Comparison of ENCODE assay signal across 9 cellular contexts in the genomic region with DNA sequence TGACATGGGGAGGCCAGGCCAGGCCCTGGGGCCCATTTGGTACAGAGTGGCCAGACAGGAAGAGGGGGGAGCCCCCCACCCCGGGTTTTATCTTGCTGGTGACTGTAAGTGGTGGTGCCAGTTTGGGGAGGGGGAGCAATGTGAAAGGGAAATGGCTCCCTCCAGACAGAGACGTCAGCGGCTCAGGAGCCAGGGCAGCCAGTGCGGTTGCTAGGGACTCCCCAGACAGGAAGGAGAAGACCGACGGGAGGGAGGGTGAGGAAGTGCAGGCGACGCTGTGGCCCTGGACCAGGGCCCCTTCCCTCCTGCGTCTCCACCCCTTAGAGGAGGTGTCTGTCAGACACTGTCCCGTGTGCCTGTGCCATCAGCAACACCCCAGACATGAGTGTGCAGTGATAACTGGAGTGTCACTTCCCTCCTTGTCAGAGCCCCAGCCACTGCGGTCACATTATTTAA. TPM values are rescaled to one million over a fixed set of nuclear protein-coding genes. Genes with fewer than 3 reads are reported as not detected.
DNase-seq lines count a peak whose midpoint lies in the region; ATAC-seq and TF ChIP-seq lines count a peak whose summit lies in the region.
"Had no signal": no experiment of that assay in that cellular context is flagged by ENCODE, and none has a peak within 500 bp of the region (broad histone marks: within the 10 kb centered on the region; RNA-seq: fewer than 3 reads in every experiment).

No MANE protein-coding gene starts in this region.

- H3K27me3 ChIP-seq in thoracic aorta (replicated peaks; ENCODE audit: insufficient read depth): no peaks in the 10 kb centered on the region

- ATAC-seq in HG03520 (IDR thresholded peaks at IDR 0.05; ENCODE audit: unreplicated experiment) (peak; percentile 82), thoracic aorta (ENCODE audit: insufficient number of reproducible peaks, low FRiP score, low read depth) (no peak)
- peak; percentile 98 to 99 for ATAC-seq in natural killer cell treated with Interleukin-12 subunit alpha and Interleukin-12 subunit beta and Interleukin-15 and Interleukin-18, amount 100 ng/mL, for 72 hours

- H3K36me3 Mint-ChIP-seq in natural killer cell treated with Interleukin-12 subunit alpha and Interleukin-12 subunit beta and Interleukin-15 and Interleukin-18, amount 100 ng/mL, for 72 hours: no peaks in the 10 kb centered on the region

- H3K4me3 Mint-ChIP-seq in natural killer cell treated with Interleukin-12 subunit alpha and Interleukin-12 subunit beta and Interleukin-15 and Interleukin-18, amount 100 ng/mL, for 72 hours: no peak overlapping the region

- no peaks in the 10 kb centered on the region for H3K9me3 Mint-ChIP-seq in natural killer cell treated with Interleukin-12 subunit alpha and Interleukin-12 subunit beta and Interleukin-15 and Interleukin-18, amount 100 ng/mL, for 72 hours

- no peaks in the 10 kb centered on the region for H3K9me3 ChIP-seq in thoracic aorta

- peak; percentile 16 for TF ChIP-seq CTCF in thoracic aorta (IDR thresholded peaks at IDR 0.05)

- H3K4me1 Mint-ChIP-seq in natural killer cell treated with Interleukin-12 subunit alpha and Interleukin-12 subunit beta and Interleukin-15 and Interleukin-18, amount 100 ng/mL, for 72 hours (ENCODE audit: low read depth in 2 of 2): peaks cover 13% of the 10 kb centered on the region in 2 donors

- H3K27me3 Mint-ChIP-seq in natural killer cell treated with Interleukin-12 subunit alpha and Interleukin-12 subunit beta and Interleukin-15 and Interleukin-18, amount 100 ng/mL, for 72 hours: no peaks in the 10 kb centered on the region

- peak overlapping the region; percentile 40 to 79 for H3K27ac ChIP-seq in thoracic aorta
- H3K27ac ChIP-seq: 22Rv1 had no signal

- peak overlapping the region; percentile 56 to 61 for H3K27ac Mint-ChIP-seq in natural killer cell treated with Interleukin-12 subunit alpha and Interleukin-12 subunit beta and Interleukin-15 and Interleukin-18, amount 100 ng/mL, for 72 hours

- H3K4me3 ChIP-seq in thoracic aorta: no peak overlapping the region

- peaks cover 26 to 87% of the 10 kb centered on the region in 2 donors for H3K4me1 ChIP-seq in thoracic aorta (ENCODE audit: control insufficient read depth in 1 of 2, low read depth in 2 of 2)

- peak in 2 of 3 experiments; percentile 38 to 59 for DNase-seq in NCI-H1417 (lab: John Stamatoyannopoulos, UW)
- DNase-seq in NCI-H1417 treated with DMSO at 0.1 percent for 48 hours (lab: John Stamatoyannopoulos, UW): no peak
- DNase-seq in activated CD4-positive, alpha-beta T cell treated with anti-CD3 and anti-CD28 coated beads for 24 hours (ENCODE audit: low read depth in 2 of 2): peak; percentile 34 to 36
- DNase-seq in effector CD4-positive, alpha-beta T cell: peak; percentile 78
- DNase-seq in natural killer cell treated with Interleukin-12 subunit alpha and Interleukin-12 subunit beta and Interleukin-15 and Interleukin-18, amount 100 ng/mL, for 72 hours (ENCODE audit: low spot score): peak; percentile 88
- no peak for DNase-seq in thoracic aorta (ENCODE audit: low spot score)
- no peak for DNase-seq in HK-2 (ENCODE audit: unreplicated experiment)

- no peaks in the 10 kb centered on the region for H3K36me3 ChIP-seq in thoracic aorta

RNA-seq across cellular contexts. Expression of a gene that starts 7.0 kb away (rescaled TPM):
- 1 to 10 TPM; 1.2 to 1.9 TPM for total RNA-seq in natural killer cell treated with Interleukin-12 subunit alpha and Interleukin-12 subunit beta and Interleukin-15 and Interleukin-18, amount 100 ng/mL, for 72 hours
- 10 to 100 TPM; 21.5 to 27.7 TPM for total RNA-seq in thoracic aorta

RNA-seq across cellular contexts. Expression of a gene that starts 44.5 kb away (rescaled TPM):
- total RNA-seq in natural killer cell treated with Interleukin-12 subunit alpha and Interleukin-12 subunit beta and Interleukin-15 and Interleukin-18, amount 100 ng/mL, for 72 hours: 10 to 100 TPM; 11.7 to 14.6 TPM
- total RNA-seq in thoracic aorta: 10 to 100 TPM; 19.5 to 24.5 TPM

RNA-seq across cellular contexts. Expression of a gene that starts 58.0 kb away (rescaled TPM):
- total RNA-seq in natural killer cell treated with Interleukin-12 subunit alpha and Interleukin-12 subunit beta and Interleukin-15 and Interleukin-18, amount 100 ng/mL, for 72 hours: not detected
- total RNA-seq in thoracic aorta: not detected

Comparison
In these comparisons a context has a peak if more than half of its experiments do, and no peak if none do; other contexts are left out.
1. DNase-seq: peak in NCI-H1417 (2 of 3), activated CD4-positive, alpha-beta T cell treated with anti-CD3 and anti-CD28 coated beads for 24 hours (2 of 2), effector CD4-positive, alpha-beta T cell (single experiment) and natural killer cell treated with Interleukin-12 subunit alpha and Interleukin-12 subunit beta and Interleukin-15 and Interleukin-18, amount 100 ng/mL, for 72 hours (single experiment); none in NCI-H1417 treated with DMSO at 0.1 percent for 48 hours (single experiment), thoracic aorta (single experiment) and HK-2 (single experiment).
2. RNA of a gene that starts 7.0 kb away (total RNA-seq): 21.5 to 27.7 TPM in thoracic aorta; 1.2 to 1.9 TPM in natural killer cell treated with Interleukin-12 subunit alpha and Interleukin-12 subunit beta and Interleukin-15 and Interleukin-18, amount 100 ng/mL, for 72 hours; every median in the first group is over 4 times any median in the second.